Comparison of ENCODE assay signal across 24 cellular contexts in the genomic region with DNA sequence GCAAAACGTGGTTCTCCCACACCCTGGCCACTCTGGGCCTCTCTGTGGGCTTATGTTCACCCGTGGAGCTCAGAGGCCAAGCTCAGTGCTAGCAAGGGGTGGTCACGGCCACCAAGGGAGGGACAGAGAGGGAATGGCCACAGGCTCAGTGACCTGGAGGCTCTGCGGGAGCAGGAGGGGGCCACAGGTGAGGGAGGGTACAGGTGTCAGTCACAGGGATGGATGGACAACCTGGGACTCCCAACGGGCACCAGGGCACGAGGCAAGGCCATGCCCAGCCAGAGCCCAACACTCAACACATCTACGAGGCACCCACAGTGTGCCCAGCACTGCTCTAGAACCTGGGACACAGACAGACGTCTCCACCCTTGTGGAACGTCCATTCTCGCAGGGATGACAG. TPM values are rescaled to one million over a fixed set of nuclear protein-coding genes. Genes with fewer than 3 reads are reported as not detected.
DNase-seq lines count a peak whose midpoint lies in the region; ATAC-seq, FAIRE-seq and TF ChIP-seq lines count a peak whose summit lies in the region.
"Had no signal": no experiment of that assay in that cellular context is flagged by ENCODE, and none has a peak within 500 bp of the region (broad histone marks: within the 10 kb centered on the region; RNA-seq: fewer than 3 reads in every experiment).

No MANE protein-coding gene starts in this region.

- no peak for TF ChIP-seq POLR2A in GM12891 (IDR thresholded peaks at IDR 0.05; ENCODE audit: low read depth, low read length)

- FAIRE-seq in GM12891 (lab: Jason Lieb, UNC) = peak; percentile 20
- peak; percentile 13 for FAIRE-seq in bronchial epithelial cell (lab: Jason Lieb, UNC)
- FAIRE-seq: H54, HepG2 had no signal

- H3K4ac ChIP-seq in mesenchymal stem cell (ENCODE audit: low read depth in 1 of 2, low read length in 2 of 2) = no peak overlapping the region

- H3K9ac ChIP-seq in BLaER1 = no peak overlapping the region
- H3K9ac ChIP-seq in mesenchymal stem cell (ENCODE audit: low read length) = no peak overlapping the region

- peak overlapping the region; percentile 15 for H4K91ac ChIP-seq in mesenchymal stem cell (ENCODE audit: low read length)

- H3K79me1 ChIP-seq in mesenchymal stem cell (replicated peaks; ENCODE audit: low read length, poor library complexity, severe bottlenecking) = peaks cover 1% of the 10 kb centered on the region

- H4K8ac ChIP-seq in mesenchymal stem cell (ENCODE audit: low read length) = peak overlapping the region; percentile 32

- H3K36me3 Mint-ChIP-seq in activated CD8-positive, alpha-beta memory T cell treated with anti-CD3 and anti-CD28 coated beads, Interleukin-2, amount 10 ng/mL, durations not matched to agents 7 days and 5 days = no peaks in the 10 kb centered on the region

- no peak for DNase-seq in GM12891 (ENCODE audit: insufficient read length, low spot score)
- DNase-seq in bronchial epithelial cell (ENCODE audit: low read depth) = no peak
- no peak for DNase-seq in mesenchymal stem cell
- no peak for DNase-seq in NCI-H82 (lab: John Stamatoyannopoulos, UW)
- DNase-seq in NCI-H2227 treated with DMSO at 0.1 percent for 48 hours (lab: John Stamatoyannopoulos, UW) = no peak
- no peak for DNase-seq in activated CD8-positive, alpha-beta memory T cell treated with anti-CD3 and anti-CD28 coated beads, Interleukin-2, amount 10 ng/mL, durations not matched to agents 7 days and 5 days
- DNase-seq: C1 segment of cervical spinal cord; Calu3; CD8-positive, alpha-beta memory T cell; DMS79 treated with DMSO at 0.1 percent for 48 hours; GF-D8; Kasumi-1; MV-4-11; NCI-H1105; NCI-H1436 treated with DMSO at 0.1 percent for 48 hours; NCI-H187 treated with DMSO at 0.1 percent for 48 hours; NCI-H2107; NCI-H446; NCI-H526; SHP77 treated with DMSO at 0.1 percent for 48 hours had no signal

- H2BK120ac ChIP-seq in mesenchymal stem cell (ENCODE audit: low read depth, low read length) = no peak overlapping the region

- no peaks in the 10 kb centered on the region for H3K27me3 Mint-ChIP-seq in activated CD8-positive, alpha-beta memory T cell treated with anti-CD3 and anti-CD28 coated beads, Interleukin-2, amount 10 ng/mL, durations not matched to agents 7 days and 5 days
- H3K27me3 Mint-ChIP-seq: CD8-positive, alpha-beta memory T cell had no signal

- H3K4me1 Mint-ChIP-seq in activated CD8-positive, alpha-beta memory T cell treated with anti-CD3 and anti-CD28 coated beads, Interleukin-2, amount 10 ng/mL, durations not matched to agents 7 days and 5 days = peaks cover 6% of the 10 kb centered on the region

- no peak overlapping the region for H3K4me3 Mint-ChIP-seq in activated CD8-positive, alpha-beta memory T cell treated with anti-CD3 and anti-CD28 coated beads, Interleukin-2, amount 10 ng/mL, durations not matched to agents 7 days and 5 days

- H3K9me3 ChIP-seq in BLaER1 (no peaks in the 10 kb centered on the region), mesenchymal stem cell (ENCODE audit: control insufficient read depth, low read length) (no peaks in the 10 kb centered on the region)

- H4K20me1 ChIP-seq in BLaER1 = peaks cover 100% of the 10 kb centered on the region

- no peak overlapping the region for H3K23ac ChIP-seq in mesenchymal stem cell (ENCODE audit: low read length in 2 of 2)

- no peak overlapping the region for H2AK5ac ChIP-seq in mesenchymal stem cell (ENCODE audit: low read length, severe bottlenecking)

- 89% methylated on average over 10 of the region's 10 CpGs for WGBS in mesenchymal stem cell

- no peak overlapping the region for H2BK15ac ChIP-seq in mesenchymal stem cell (ENCODE audit: low read depth, poor library complexity, severe bottlenecking)

- no peak overlapping the region for H2AFZ ChIP-seq in mesenchymal stem cell (ENCODE audit: low read depth, low read length)

- no peak overlapping the region for H3K4me3 ChIP-seq in BLaER1
- no peak overlapping the region for H3K4me3 ChIP-seq in bronchial epithelial cell (ENCODE audit: low read depth, low read length)
- H3K4me3 ChIP-seq in mesenchymal stem cell (ENCODE audit: insufficient read depth in 1 of 2, low read depth in 1 of 2, low read length in 2 of 2) = no peak overlapping the region

- H3K27ac Mint-ChIP-seq in activated CD8-positive, alpha-beta memory T cell treated with anti-CD3 and anti-CD28 coated beads, Interleukin-2, amount 10 ng/mL, durations not matched to agents 7 days and 5 days = no peak overlapping the region
- H3K27ac Mint-ChIP-seq: CD8-positive, alpha-beta memory T cell had no signal

- H3K27ac ChIP-seq in BLaER1 (peak overlapping the region; percentile 56; the same call in 1 of the 2 replicates), mesenchymal stem cell (ENCODE audit: low read length, poor library complexity, severe bottlenecking) (no peak overlapping the region)

- H3K18ac ChIP-seq in mesenchymal stem cell (ENCODE audit: low read depth in 1 of 2, low read length in 2 of 2) = peak overlapping the region in 1 of 2 experiments; percentile 0

- no peak for TF ChIP-seq CTCF in bronchial epithelial cell (IDR thresholded peaks at IDR 0.05; ENCODE audit: insufficient read depth, low read length, severe bottlenecking)

- peak overlapping the region; percentile 94 for H3K4me2 ChIP-seq in BLaER1
- no peak overlapping the region for H3K4me2 ChIP-seq in mesenchymal stem cell (ENCODE audit: low read length, poor library complexity, severe bottlenecking)

- H3K14ac ChIP-seq in mesenchymal stem cell (ENCODE audit: low read length in 2 of 2) = peak overlapping the region in 1 of 2 experiments; percentile 66

- H3K36me3 ChIP-seq in BLaER1 (peaks cover 13% of the 10 kb centered on the region; the same call in 1 of the 2 replicates), bronchial epithelial cell (ENCODE audit: control insufficient read depth, insufficient read depth, low read length) (peaks cover 3% of the 10 kb centered on the region), mesenchymal stem cell (ENCODE audit: control insufficient read depth in 1 of 2, insufficient read depth in 2 of 2, low read depth in 1 of 2, low read length in 2 of 2) (peaks cover 0 to 53% of the 10 kb centered on the region in 2 experiments)

- no peak overlapping the region for H2BK5ac ChIP-seq in mesenchymal stem cell (ENCODE audit: low read depth, low read length, poor library complexity, severe bottlenecking)

- H2BK12ac ChIP-seq in mesenchymal stem cell (ENCODE audit: low read length in 2 of 2) = peak overlapping the region in 1 of 2 experiments; percentile 23

- CTCF ChIA-PET in activated CD8-positive, alpha-beta memory T cell treated with anti-CD3 and anti-CD28 coated beads, Interleukin-2, amount 10 ng/mL, durations not matched to agents 7 days and 5 days (lab: Charles Lee) = interaction anchor here (1.3 kb wide), 1 partner anchor 216 kb away, joined by 3 read pairs; no protein-coding TSS in a partner anchor

- no peaks in the 10 kb centered on the region for H3K9me3 Mint-ChIP-seq in activated CD8-positive, alpha-beta memory T cell treated with anti-CD3 and anti-CD28 coated beads, Interleukin-2, amount 10 ng/mL, durations not matched to agents 7 days and 5 days (ENCODE audit: low read depth)
- H3K9me3 Mint-ChIP-seq: CD8-positive, alpha-beta memory T cell had no signal

- ATAC-seq in activated CD8-positive, alpha-beta memory T cell treated with anti-CD3 and anti-CD28 coated beads, Interleukin-2, amount 10 ng/mL, durations not matched to agents 7 days and 5 days = no peak
- ATAC-seq in HG02610 (IDR thresholded peaks at IDR 0.05; ENCODE audit: unreplicated experiment) = no peak
- ATAC-seq: HepG2 had no signal

- H3K4me1 ChIP-seq in BLaER1 (peaks cover 90% of the 10 kb centered on the region), mesenchymal stem cell (ENCODE audit: control insufficient read depth, insufficient read depth, low read depth, low read length) (peaks cover 64% of the 10 kb centered on the region)

- no peaks in the 10 kb centered on the region for H3K27me3 ChIP-seq in BLaER1
- H3K27me3 ChIP-seq in bronchial epithelial cell (ENCODE audit: control insufficient read depth, insufficient read depth, low read length) = no peaks in the 10 kb centered on the region
- H3K27me3 ChIP-seq in mesenchymal stem cell (ENCODE audit: control insufficient read depth in 1 of 2, insufficient read depth in 1 of 2, low read length in 2 of 2) = no peaks in the 10 kb centered on the region

TF ChIP-seq in GM12891, 5 proteins besides CTCF, POLR2A, EP300 and RAD21:
- TF ChIP-seq POU2F2 (IDR thresholded peaks at IDR 0.05; ENCODE audit: low read depth, low read length) = no peak
- TF ChIP-seq POLR2AphosphoS5 (IDR thresholded peaks at IDR 0.05; ENCODE audit: low read depth, low read length) = no peak
- TF ChIP-seq SPI1 (IDR thresholded peaks at IDR 0.05; ENCODE audit: low read depth, low read length) = no peak
- TF ChIP-seq TAF1 (IDR thresholded peaks at IDR 0.05; ENCODE audit: low read depth, low read length) = no peak
- TF ChIP-seq PAX5 (IDR thresholded peaks at IDR 0.05; ENCODE audit: insufficient read depth, low read length, severe bottlenecking) = no peak

RNA-seq across cellular contexts. Expression of gene NCOR2, which starts 11.3 kb away (rescaled TPM):
- polyA plus RNA-seq in GM12891 (2012; ENCODE audit: low read depth, missing spikeins) = 66.2 TPM
- total RNA-seq in bronchial epithelial cell = 20.1 and 20.3 TPM in 2 replicates
- polyA plus RNA-seq in mesenchymal stem cell (2013, experiment 1 of 2) = 120 TPM
- polyA plus RNA-seq in mesenchymal stem cell (2013, experiment 2 of 2) = 113 TPM
- total RNA-seq in activated CD8-positive, alpha-beta memory T cell treated with anti-CD3 and anti-CD28 coated beads, Interleukin-2, amount 10 ng/mL, durations not matched to agents 7 days and 5 days = 10 to 100 TPM; 84.6 to 99.4 TPM
